ENCODE assay signal across 8 cellular contexts in genomic region chr2:25362564-25363145, GRCh38. TPM values are rescaled to one million over a fixed set of nuclear protein-coding genes. Genes with fewer than 3 reads are reported as not detected.
DNase-seq lines count a peak whose midpoint lies in the region; ATAC-seq and TF ChIP-seq lines count a peak whose summit lies in the region.

No MANE protein-coding gene starts in this region.

- H3K27me3 ChIP-seq in RWPE2 (ENCODE audit: insufficient read depth, poor library complexity, severe bottlenecking) = no peaks in the 10 kb centered on the region
- H3K27me3 ChIP-seq in layer of hippocampus (ENCODE audit: control insufficient read depth, insufficient read depth, low read length) = no peaks in the 10 kb centered on the region

- ATAC-seq in HG03060 (IDR thresholded peaks at IDR 0.05; ENCODE audit: low read depth, unreplicated experiment) (peak; percentile 60), RWPE2 (ENCODE audit: low read depth) (peak; percentile 8; the same call in 1 of the 3 replicates)
- peak; percentile 53 for ATAC-seq in activated naive CD8-positive, alpha-beta T cell treated with anti-CD3 and anti-CD28 coated beads, Interleukin-2, amount 10 ng/mL, durations not matched to agents 7 days and 5 days (ENCODE audit: low read depth)

- H3K27me3 Mint-ChIP-seq in activated naive CD8-positive, alpha-beta T cell treated with anti-CD3 and anti-CD28 coated beads, Interleukin-2, amount 10 ng/mL, durations not matched to agents 7 days and 5 days = no peaks in the 10 kb centered on the region

- no peak for TF ChIP-seq CTCF in RWPE2 (IDR thresholded peaks at IDR 0.05; ENCODE audit: poor library complexity, severe bottlenecking)

- peak in 2 of 3 experiments; percentile 69 to 81 for DNase-seq in NCI-H1417 (lab: John Stamatoyannopoulos, UW)
- DNase-seq in NCI-H1417 treated with DMSO at 0.1 percent for 48 hours (lab: John Stamatoyannopoulos, UW) = no peak
- DNase-seq in RWPE2 (ENCODE audit: low spot score) = no peak
- DNase-seq in activated naive CD8-positive, alpha-beta T cell treated with anti-CD3 and anti-CD28 coated beads, Interleukin-2, amount 10 ng/mL, durations not matched to agents 7 days and 5 days = peak; percentile 70
- peak; percentile 14 for DNase-seq in stimulated activated CD8-positive, alpha-beta memory T cell treated with anti-CD3 and anti-CD28 coated beads, Interleukin-15, amount 100 ng/mL, for 1 hour (ENCODE audit: low read depth)
- no peak for DNase-seq in midbrain (lab: John Stamatoyannopoulos, UW)

- peak overlapping the region; percentile 89 for H3K27ac Mint-ChIP-seq in activated naive CD8-positive, alpha-beta T cell treated with anti-CD3 and anti-CD28 coated beads, Interleukin-2, amount 10 ng/mL, durations not matched to agents 7 days and 5 days

- H3K9me3 Mint-ChIP-seq in activated naive CD8-positive, alpha-beta T cell treated with anti-CD3 and anti-CD28 coated beads, Interleukin-2, amount 10 ng/mL, durations not matched to agents 7 days and 5 days = no peaks in the 10 kb centered on the region

- H3K4me3 Mint-ChIP-seq in activated naive CD8-positive, alpha-beta T cell treated with anti-CD3 and anti-CD28 coated beads, Interleukin-2, amount 10 ng/mL, durations not matched to agents 7 days and 5 days = peak overlapping the region; percentile 82

- H3K9me3 ChIP-seq in RWPE2 (ENCODE audit: severe bottlenecking) = no peaks in the 10 kb centered on the region

- POLR2A ChIA-PET in activated naive CD8-positive, alpha-beta T cell treated with anti-CD3 and anti-CD28 coated beads, Interleukin-2, amount 10 ng/mL, durations not matched to agents 7 days and 5 days (lab: Charles Lee) = interaction anchor here (0.6 to 2.8 kb wide), 26 partner anchors 9 to 365 kb away, joined by 3 to 37 read pairs (median 5); partner anchors contain the start of gene DNMT3A

- H3K36me3 ChIP-seq in RWPE2 (ENCODE audit: low read depth) = no peaks in the 10 kb centered on the region

- H3K4me1 Mint-ChIP-seq in activated naive CD8-positive, alpha-beta T cell treated with anti-CD3 and anti-CD28 coated beads, Interleukin-2, amount 10 ng/mL, durations not matched to agents 7 days and 5 days = peaks cover 8% of the 10 kb centered on the region

- H3K36me3 Mint-ChIP-seq in activated naive CD8-positive, alpha-beta T cell treated with anti-CD3 and anti-CD28 coated beads, Interleukin-2, amount 10 ng/mL, durations not matched to agents 7 days and 5 days = no peaks in the 10 kb centered on the region

- H3K4me3 ChIP-seq in RWPE2 (ENCODE audit: severe bottlenecking) = peak overlapping the region; percentile 11

- H3K4me1 ChIP-seq in RWPE2 (ENCODE audit: insufficient read depth, poor library complexity, severe bottlenecking) = peaks cover 12% of the 10 kb centered on the region

- H3K27ac ChIP-seq in RWPE2 (ENCODE audit: poor library complexity, severe bottlenecking) (no peak overlapping the region), layer of hippocampus (ENCODE audit: low read depth, low read length) (peak overlapping the region; percentile 44)

RNA-seq across cellular contexts. Expression of gene DNMT3A, which starts 20.9 kb away (rescaled TPM):
- 10 to 100 TPM; 76.7 to 84.7 TPM for total RNA-seq in activated naive CD8-positive, alpha-beta T cell treated with anti-CD3 and anti-CD28 coated beads, Interleukin-2, amount 10 ng/mL, durations not matched to agents 7 days and 5 days

Comparison
In these comparisons a context has a peak if more than half of its experiments do, and no peak if none do; other contexts are left out.
1. DNase-seq: peak in NCI-H1417 (2 of 3), activated naive CD8-positive, alpha-beta T cell treated with anti-CD3 and anti-CD28 coated beads, Interleukin-2, amount 10 ng/mL, durations not matched to agents 7 days and 5 days (single experiment) and stimulated activated CD8-positive, alpha-beta memory T cell treated with anti-CD3 and anti-CD28 coated beads, Interleukin-15, amount 100 ng/mL, for 1 hour (single experiment); none in NCI-H1417 treated with DMSO at 0.1 percent for 48 hours (single experiment), RWPE2 (single experiment) and midbrain (single experiment).
2. ATAC-seq: peak in every context shown above with its lines; median percentile 60 in HG03060; 53 in activated naive CD8-positive, alpha-beta T cell treated with anti-CD3 and anti-CD28 coated beads, Interleukin-2, amount 10 ng/mL, durations not matched to agents 7 days and 5 days; 8 in RWPE2.